Comparison of ENCODE assay signal across 1 cellular context in genomic region chr17:81993726-81994592, GRCh38.
A peak's percentile ranks its signal among the peaks of the same experiment; 100 is the strongest.
TF ChIP-seq lines count a peak whose summit lies in the region.

No MANE protein-coding gene starts in this region.

TF ChIP-seq in HepG2, 621 proteins besides CTCF, POLR2A, EP300 and RAD21 (continued from another document and continues in another):
- TF ChIP-seq HMGXB4 (CRISPR knock-in tag; IDR thresholded peaks at IDR 0.05; ENCODE audit: borderline replicate concordance in 1 of 2, low read depth in 1 of 2) = peak in 1 of 2 experiments; percentile 45; a peak in 2 of 4 replicates
- no peak for TF ChIP-seq ZNF17 (CRISPR knock-in tag; IDR thresholded peaks at IDR 0.05)
- TF ChIP-seq ZNF616 (CRISPR knock-in tag; IDR thresholded peaks at IDR 0.05; ENCODE audit: low read depth) = peak; percentile 68
- no peak for TF ChIP-seq NONO (IDR thresholded peaks at IDR 0.05)
- peak; percentile 67; the same call in 1 of the 2 replicates for TF ChIP-seq NONO (CRISPR knock-in tag; conservative IDR thresholded peaks at IDR 0.05)
- no peak for TF ChIP-seq U2AF1 (optimal IDR thresholded peaks at IDR 0.05; ENCODE audit: low read depth, low read length)
- TF ChIP-seq FOXA1 (IDR thresholded peaks at IDR 0.05) = no peak
- TF ChIP-seq FOXA1 (CRISPR knock-in tag; IDR thresholded peaks at IDR 0.05) = peak; percentile 20; the same call in 1 of the 2 replicates
- peak; percentile 93; the same call in 1 of the 2 replicates for TF ChIP-seq TOPORS (CRISPR knock-in tag; IDR thresholded peaks at IDR 0.05)
- peak; percentile 36; the same call in 1 of the 2 replicates for TF ChIP-seq ZNF121 (CRISPR knock-in tag; IDR thresholded peaks at IDR 0.05)
- TF ChIP-seq ZNF580 (CRISPR knock-in tag; IDR thresholded peaks at IDR 0.05; ENCODE audit: borderline replicate concordance, low read depth) = peak; percentile 51; the same call in 1 of the 2 replicates
- TF ChIP-seq GTF3A (CRISPR knock-in tag; conservative IDR thresholded peaks at IDR 0.05) = peak; percentile 89
- peak; percentile 84; the same call in 1 of the 2 replicates for TF ChIP-seq TERF1 (CRISPR knock-in tag; IDR thresholded peaks at IDR 0.05)
- peak; percentile 88 for TF ChIP-seq IKZF4 (CRISPR knock-in tag; IDR thresholded peaks at IDR 0.05; ENCODE audit: borderline replicate concordance, low read depth, not compliant biosample characterization)
- peak; percentile 54 for TF ChIP-seq MEIS2 (CRISPR knock-in tag; IDR thresholded peaks at IDR 0.05)
- no peak for TF ChIP-seq PRPF4 (IDR thresholded peaks at IDR 0.05; ENCODE audit: low read depth, low read length, poor library complexity, severe bottlenecking)
- no peak for TF ChIP-seq ATF7 (IDR thresholded peaks at IDR 0.05)
- TF ChIP-seq ATF7 (CRISPR knock-in tag; IDR thresholded peaks at IDR 0.05) = no peak
- TF ChIP-seq NCOA1 (CRISPR knock-in tag; IDR thresholded peaks at IDR 0.05) = 0 out of 2 replicates have a peak, but pooled peaks have one; percentile 80
- peak; percentile 74; the same call in 1 of the 2 replicates for TF ChIP-seq ZNF607 (CRISPR knock-in tag; IDR thresholded peaks at IDR 0.05; ENCODE audit: borderline replicate concordance)
- no peak for TF ChIP-seq ZNF557 (CRISPR knock-in tag; IDR thresholded peaks at IDR 0.05)
- peak; percentile 66; the same call in 1 of the 2 replicates for TF ChIP-seq ZNF782 (CRISPR knock-in tag; IDR thresholded peaks at IDR 0.05; ENCODE audit: borderline replicate concordance)
- TF ChIP-seq RFXANK (CRISPR knock-in tag; IDR thresholded peaks at IDR 0.05) = 0 out of 2 replicates have a peak, but pooled peaks have one; percentile 14
- peak; percentile 33; the same call in 1 of the 2 replicates for TF ChIP-seq ZNF704 (CRISPR knock-in tag; IDR thresholded peaks at IDR 0.05; ENCODE audit: borderline replicate concordance)
- TF ChIP-seq ZNF784 (CRISPR knock-in tag; IDR thresholded peaks at IDR 0.05; ENCODE audit: borderline replicate concordance) = no peak
- TF ChIP-seq ZNF205 (CRISPR knock-in tag; IDR thresholded peaks at IDR 0.05) = peak; percentile 43; the same call in 1 of the 2 replicates
- TF ChIP-seq ZNF75D (CRISPR knock-in tag; IDR thresholded peaks at IDR 0.05; ENCODE audit: borderline replicate concordance) = peak; percentile 77; the same call in 1 of the 2 replicates
- peak; percentile 20; the same call in 1 of the 2 replicates for TF ChIP-seq ZNF468 (CRISPR knock-in tag; IDR thresholded peaks at IDR 0.05)
- no peak for TF ChIP-seq ZNF382 (CRISPR knock-in tag; IDR thresholded peaks at IDR 0.05; ENCODE audit: borderline replicate concordance)
- TF ChIP-seq ZNF441 (CRISPR knock-in tag; IDR thresholded peaks at IDR 0.05; ENCODE audit: borderline replicate concordance) = no peak
- peak; percentile 84; the same call in 1 of the 2 replicates for TF ChIP-seq ATF7-NPFF (CRISPR knock-in tag; IDR thresholded peaks at IDR 0.05; ENCODE audit: low read depth)
- no peak for TF ChIP-seq ZNF644 (CRISPR knock-in tag; IDR thresholded peaks at IDR 0.05; ENCODE audit: low read depth)
- peak; percentile 96 for TF ChIP-seq MZF1 (CRISPR knock-in tag; IDR thresholded peaks at IDR 0.05; ENCODE audit: borderline replicate concordance)
- TF ChIP-seq SMYD3 (CRISPR knock-in tag; IDR thresholded peaks at IDR 0.05) = peak; percentile 94
- TF ChIP-seq SIX4 (CRISPR knock-in tag; IDR thresholded peaks at IDR 0.05) = peak; percentile 64; the same call in 1 of the 2 replicates
- no peak for TF ChIP-seq ZSCAN22 (CRISPR knock-in tag; IDR thresholded peaks at IDR 0.05)
- TF ChIP-seq TBX2 (CRISPR knock-in tag; IDR thresholded peaks at IDR 0.05; ENCODE audit: borderline replicate concordance) = peak; percentile 18; the same call in 1 of the 2 replicates
- no peak for TF ChIP-seq ZBTB40 (IDR thresholded peaks at IDR 0.05)
- peak; percentile 63; the same call in 1 of the 2 replicates for TF ChIP-seq ZBTB40 (CRISPR knock-in tag; IDR thresholded peaks at IDR 0.05)
- TF ChIP-seq ZNF275 (CRISPR knock-in tag; IDR thresholded peaks at IDR 0.05; ENCODE audit: borderline replicate concordance) = 0 out of 2 replicates have a peak, but pooled peaks have one; percentile 75
- peak; percentile 40; the same call in 1 of the 2 replicates for TF ChIP-seq E2F2 (CRISPR knock-in tag; IDR thresholded peaks at IDR 0.05; ENCODE audit: borderline replicate concordance)
- TF ChIP-seq ZNF576 (CRISPR knock-in tag; IDR thresholded peaks at IDR 0.05) = no peak
- TF ChIP-seq TGIF2 (CRISPR knock-in tag; IDR thresholded peaks at IDR 0.05) = peak; percentile 67; the same call in 1 of the 2 replicates
- TF ChIP-seq FIP1L1 (IDR thresholded peaks at IDR 0.05; ENCODE audit: borderline replicate concordance, insufficient read depth, low read depth, low read length) = no peak; the same call in 1 of the 2 replicates
- peak; percentile 37; the same call in 1 of the 2 replicates for TF ChIP-seq ZNF143 (CRISPR knock-in tag; IDR thresholded peaks at IDR 0.05)
- TF ChIP-seq ZNF569 (CRISPR knock-in tag; IDR thresholded peaks at IDR 0.05; ENCODE audit: borderline replicate concordance) = peak; percentile 50; the same call in 1 of the 2 replicates
- 0 out of 2 replicates have a peak, but pooled peaks have one; percentile 72 for TF ChIP-seq ZNF879 (CRISPR knock-in tag; IDR thresholded peaks at IDR 0.05)
- TF ChIP-seq MAFF (IDR thresholded peaks at IDR 0.05; ENCODE audit: low read depth, low read length) = no peak
